In genomic region chr16:30699615-30700099, GRCh38 we compare ENCODE assay signal across 8 cellular contexts. TPM values are rescaled to one million over a fixed set of nuclear protein-coding genes. Genes with fewer than 3 reads are reported as not detected.
A peak's percentile ranks its signal among the peaks of the same experiment; 100 is the strongest.
DNase-seq lines count a peak whose midpoint lies in the region; ATAC-seq and TF ChIP-seq lines count a peak whose summit lies in the region.

No MANE protein-coding gene starts in this region.

- peaks cover 5% of the 10 kb centered on the region for H3K27me3 Mint-ChIP-seq in brain

- no peak for DNase-seq in cardiac muscle cell (ENCODE audit: low read depth in 1 of 2, low spot score in 1 of 2)
- DNase-seq in cardiac septum (ENCODE audit: low spot score): no peak
- no peak for DNase-seq in lung (ENCODE audit: low spot score)
- DNase-seq in upper lobe of right lung: no peak
- DNase-seq in NCI-H187 treated with DMSO at 0.1 percent for 48 hours (lab: John Stamatoyannopoulos, UW): no peak
- DNase-seq in medulla oblongata (ENCODE audit: extremely low spot score): no peak

- H3K4me3 Mint-ChIP-seq in brain: peak overlapping the region; percentile 97 to 100 (median 99)

- peak overlapping the region; percentile 70 for H3K4me3 ChIP-seq in cardiac muscle cell
- H3K4me3 ChIP-seq in lung: peak overlapping the region; percentile 79
- peak overlapping the region; percentile 98 for H3K4me3 ChIP-seq in upper lobe of right lung

- peaks cover 28% of the 10 kb centered on the region for H3K4me1 Mint-ChIP-seq in brain

- intact Hi-C loops in cardiac septum (cut with DNase I): loop anchor here (5.0 kb wide), 1 partner anchor 47 kb away; the partner anchor contains the start of gene PRR14
- intact Hi-C loops in upper lobe of right lung (cut with DNase I): loop anchor here (10.0 kb wide), 1 partner anchor 55 kb away; no protein-coding TSS in a partner anchor

- 49 to 57% methylated on average over 8 of the region's 8 CpGs for WGBS in lung, 2 donors

- ATAC-seq in lung (ENCODE audit: insufficient read depth, low FRiP score) (no peak), upper lobe of right lung (no peak), GM18498 (IDR thresholded peaks at IDR 0.05; ENCODE audit: unreplicated experiment) (no peak)

- peaks cover 0 to 6% (median 0%) of the 10 kb centered on the region in 5 experiments for H3K9me3 Mint-ChIP-seq in brain

- H3K36me3 ChIP-seq in cardiac muscle cell (peaks cover 32% of the 10 kb centered on the region), lung (ENCODE audit: control insufficient read depth in 2 of 2, insufficient read depth in 2 of 2, low read length in 2 of 2) (peaks cover 17 to 20% of the 10 kb centered on the region in 2 donors), upper lobe of right lung (peaks cover 48% of the 10 kb centered on the region)

- H3K4me1 ChIP-seq in cardiac muscle cell (ENCODE audit: low read depth): peaks cover 9% of the 10 kb centered on the region
- peaks cover 6% of the 10 kb centered on the region in 2 donors for H3K4me1 ChIP-seq in lung (ENCODE audit: control insufficient read depth in 2 of 2, insufficient read depth in 2 of 2, low read length in 2 of 2)
- peaks cover 22% of the 10 kb centered on the region for H3K4me1 ChIP-seq in upper lobe of right lung

- TF ChIP-seq CTCF in cardiac muscle cell (IDR thresholded peaks at IDR 0.05; ENCODE audit: low read depth, low read length) (no peak), brain (conservative IDR thresholded peaks at IDR 0.05) (no peak), lung (IDR thresholded peaks at IDR 0.05; ENCODE audit: control extremely low read depth, extremely low read depth) (no peak), upper lobe of right lung (IDR thresholded peaks at IDR 0.05) (no peak)

- peak overlapping the region; percentile 98 to 100 (median 100) for H3K27ac Mint-ChIP-seq in brain

- H3K9me3 ChIP-seq in cardiac muscle cell (ENCODE audit: low read depth) (no peaks in the 10 kb centered on the region), lung (ENCODE audit: control insufficient read depth in 2 of 2, insufficient read depth in 1 of 2, low read length in 1 of 2) (no peaks in the 10 kb centered on the region), upper lobe of right lung (no peaks in the 10 kb centered on the region)

- peaks cover 44% of the 10 kb centered on the region for H3K36me3 Mint-ChIP-seq in brain

- H3K27ac ChIP-seq in cardiac muscle cell: peak overlapping the region; percentile 100
- peak overlapping the region; percentile 98 to 99 for H3K27ac ChIP-seq in lung (ENCODE audit: low read depth in 1 of 2, low read length in 1 of 2)
- peak overlapping the region; percentile 100 for H3K27ac ChIP-seq in upper lobe of right lung

- H3K27me3 ChIP-seq in cardiac muscle cell (no peaks in the 10 kb centered on the region), lung (ENCODE audit: control insufficient read depth, insufficient read depth) (no peaks in the 10 kb centered on the region), upper lobe of right lung (no peaks in the 10 kb centered on the region)

RNA-seq across cellular contexts. Expression of gene SRCAP, which starts 0.7 kb away (rescaled TPM):
- total RNA-seq in cardiac muscle cell: 14.8 and 20.9 TPM in 2 replicates
- 38.0 and 42.9 TPM in 2 replicates for polyA plus RNA-seq in cardiac muscle cell
- total RNA-seq in cardiac septum: 47.8 TPM
- 40.4 TPM for polyA plus RNA-seq in brain (ENCODE audit: insufficient read depth, low read depth, low replicate concordance)
- total RNA-seq in lung: 10 to 100 TPM; 45.9 to 61.0 TPM
- polyA plus RNA-seq in lung: 10 to 100 TPM; 13.4 to 16.7 TPM
- 66.6 TPM for total RNA-seq in upper lobe of right lung

RNA-seq across cellular contexts. Expression of gene FBRS, which starts 41.4 kb away (rescaled TPM):
- 47.0 and 55.4 TPM in 2 replicates for total RNA-seq in cardiac muscle cell
- 21.2 and 25.8 TPM in 2 replicates for polyA plus RNA-seq in cardiac muscle cell
- total RNA-seq in cardiac septum: 33.2 TPM
- 72.1 TPM for polyA plus RNA-seq in brain (ENCODE audit: insufficient read depth, low read depth, low replicate concordance)
- 10 to 100 TPM; 32.1 to 80.8 TPM for total RNA-seq in lung
- polyA plus RNA-seq in lung: 10 to 100 TPM; 55.4 to 55.7 TPM
- 65.0 TPM for total RNA-seq in upper lobe of right lung

RNA-seq across cellular contexts. Expression of gene PHKG2, which starts 48.6 kb away (rescaled TPM):
- total RNA-seq in cardiac muscle cell (29.7 and 35.1 TPM in 2 replicates), cardiac septum (13.2 TPM), lung (10 to 100 TPM; 12.2 to 35.2 TPM), upper lobe of right lung (26.0 TPM)
- polyA plus RNA-seq in cardiac muscle cell (52.1 and 57.0 TPM in 2 replicates), brain (ENCODE audit: insufficient read depth, low read depth, low replicate concordance) (39.0 TPM), lung (10 to 100 TPM; 28.1 to 37.4 TPM)

RNA-seq across cellular contexts. Expression of gene PRR14, which starts 48.9 kb away (rescaled TPM):
- total RNA-seq in cardiac muscle cell: 30.8 and 33.7 TPM in 2 replicates
- 25.0 and 28.5 TPM in 2 replicates for polyA plus RNA-seq in cardiac muscle cell
- total RNA-seq in cardiac septum: 21.1 TPM
- 69.8 TPM for polyA plus RNA-seq in brain (ENCODE audit: insufficient read depth, low read depth, low replicate concordance)
- total RNA-seq in lung: 10 to 100 TPM; 16.0 to 60.3 TPM
- polyA plus RNA-seq in lung: 10 to 100 TPM; 44.7 to 63.2 TPM
- 48.2 TPM for total RNA-seq in upper lobe of right lung
